In genomic region chr7:108430664-108431063, GRCh38 we compare ENCODE assay signal across 30 cellular contexts. TPM values are rescaled to one million over a fixed set of nuclear protein-coding genes. Genes with fewer than 3 reads are reported as not detected.
"Had no signal": no experiment of that assay in that cellular context is flagged by ENCODE, and none has a peak within 500 bp of the region (broad histone marks: within the 10 kb centered on the region; RNA-seq: fewer than 3 reads in every experiment).

No MANE protein-coding gene starts in this region.

- H3K9me3 Mint-ChIP-seq: activated CD4-positive, alpha-beta T cell treated with anti-CD3 and anti-CD28 coated beads, Interleukin-2, amount 10 ng/mL, durations not matched to agents 7 days and 5 days; activated naive CD4-positive, alpha-beta T cell treated with anti-CD3 and anti-CD28 coated beads, Interleukin-2, amount 50 U/mL, for 24 hours; activated naive CD8-positive, alpha-beta T cell treated with anti-CD3 and anti-CD28 coated beads, Interleukin-2, amount 10 ng/mL, durations not matched to agents 7 days and 5 days; activated T-cell treated with anti-CD3 and anti-CD28 coated beads, Interleukin-2, amount 50 U/mL, for 24 hours; activated T-helper 2 cell treated with anti-CD3 and anti-CD28 coated beads, Interferon-gamma antibody, Interleukin-2, Interleukin-4, amounts not matched to agents 10 μg/mL and 5 μg/mL and 100 μg/mL, durations not matched to agents 14 hours and 24 hours and 36 hours had no signal

- H3K4me1 Mint-ChIP-seq: activated naive CD4-positive, alpha-beta T cell treated with anti-CD3 and anti-CD28 coated beads, Interleukin-2, amount 50 U/mL, for 24 hours had no signal

- H3K4me3 Mint-ChIP-seq: activated CD4-positive, alpha-beta T cell treated with anti-CD3 and anti-CD28 coated beads for 36 hours; activated CD4-positive, alpha-beta T cell treated with anti-CD3 and anti-CD28 coated beads, Interleukin-2, amount 10 ng/mL, durations not matched to agents 7 days and 5 days; activated CD8-positive, alpha-beta T cell treated with anti-CD3 and anti-CD28 coated beads, Interleukin-2, amount 10 ng/mL, durations not matched to agents 7 days and 5 days; activated naive CD4-positive, alpha-beta T cell treated with anti-CD3 and anti-CD28 coated beads, Interleukin-2, amount 50 U/mL, for 24 hours; activated naive CD8-positive, alpha-beta T cell treated with anti-CD3 and anti-CD28 coated beads, Interleukin-2, amount 10 ng/mL, durations not matched to agents 7 days and 5 days; activated T-cell treated with anti-CD3 and anti-CD28 coated beads, Interleukin-2, amount 50 U/mL, for 24 hours had no signal

- ATAC-seq: activated CD4-positive, alpha-beta T cell treated with anti-CD3 and anti-CD28 coated beads for 36 hours; activated CD4-positive, CD25-positive, alpha-beta regulatory T cell treated with anti-CD3 and anti-CD28 coated beads, Interleukin-2, amount 50 U/mL, for 24 hours; activated CD8-positive, alpha-beta T cell treated with anti-CD3 and anti-CD28 coated beads, Interleukin-2, amount 10 ng/mL, durations not matched to agents 7 days and 5 days; body of pancreas; PC-3 had no signal

- H3K27ac Mint-ChIP-seq: activated CD4-positive, alpha-beta T cell treated with anti-CD3 and anti-CD28 coated beads for 36 hours; activated CD4-positive, alpha-beta T cell treated with anti-CD3 and anti-CD28 coated beads, Interleukin-2, amount 10 ng/mL, durations not matched to agents 7 days and 5 days; activated CD8-positive, alpha-beta T cell treated with anti-CD3 and anti-CD28 coated beads, Interleukin-2, amount 10 ng/mL, durations not matched to agents 7 days and 5 days; activated naive CD4-positive, alpha-beta T cell treated with anti-CD3 and anti-CD28 coated beads, Interleukin-2, amount 50 U/mL, for 24 hours; activated naive CD8-positive, alpha-beta T cell treated with anti-CD3 and anti-CD28 coated beads, Interleukin-2, amount 10 ng/mL, durations not matched to agents 7 days and 5 days; activated T-cell treated with anti-CD3 and anti-CD28 coated beads, Interleukin-2, amount 50 U/mL, for 24 hours; activated T-helper 2 cell treated with anti-CD3 and anti-CD28 coated beads, Interferon-gamma antibody, Interleukin-2, Interleukin-4, amounts not matched to agents 10 μg/mL and 5 μg/mL and 100 μg/mL, durations not matched to agents 14 hours and 24 hours and 36 hours had no signal

- H3K27me3 ChIP-seq: adrenal gland, body of pancreas, breast epithelium, SJCRH30 had no signal

- FAIRE-seq: astrocyte, TTC549 had no signal

- H3K27ac ChIP-seq: breast epithelium, SJCRH30, SK-N-MC had no signal

- H3K36me3 ChIP-seq: adrenal gland, breast epithelium, SJCRH30 had no signal

- H3K9me3 ChIP-seq: adrenal gland, body of pancreas, breast epithelium, SJCRH30 had no signal

- H3K4me3 ChIP-seq: adrenal gland, body of pancreas, breast epithelium, SJCRH30, SK-N-MC had no signal

- H3K36me3 Mint-ChIP-seq: activated naive CD8-positive, alpha-beta T cell treated with anti-CD3 and anti-CD28 coated beads, Interleukin-2, amount 10 ng/mL, durations not matched to agents 7 days and 5 days had no signal

- H3K27me3 Mint-ChIP-seq: activated naive CD8-positive, alpha-beta T cell treated with anti-CD3 and anti-CD28 coated beads, Interleukin-2, amount 10 ng/mL, durations not matched to agents 7 days and 5 days had no signal

- DNase-seq: activated CD4-positive, alpha-beta T cell treated with anti-CD3 and anti-CD28 coated beads for 36 hours; activated CD4-positive, alpha-beta T cell treated with anti-CD3 and anti-CD28 coated beads, Interleukin-2, amount 10 ng/mL, durations not matched to agents 7 days and 5 days; activated CD4-positive, alpha-beta T cell treated with anti-CD3 and anti-CD28 coated beads, Interleukin-2, amount 50 U/mL, for 48 hours; activated CD8-positive, alpha-beta T cell treated with anti-CD3 and anti-CD28 coated beads, Interleukin-2, amount 10 ng/mL, durations not matched to agents 7 days and 5 days; activated gamma-delta T cell; activated naive CD4-positive, alpha-beta T cell treated with Interleukin-2 at 50 U/mL for 16 hours; activated naive CD8-positive, alpha-beta T cell treated with anti-CD3 and anti-CD28 coated beads, Interleukin-2, amount 10 ng/mL, durations not matched to agents 7 days and 5 days; activated T-cell treated with anti-CD3 and anti-CD28 coated beads, Interleukin-2, amount 50 U/mL, for 24 hours; body of pancreas; NCI-H1105; NCI-H1417 treated with DMSO at 0.1 percent for 48 hours; NCI-H187 treated with DMSO at 0.1 percent for 48 hours; NCI-H2171 treated with DMSO at 0.1 percent for 48 hours; NCI-H2227 treated with DMSO at 0.1 percent for 48 hours; NCI-H446; NCI-H510A treated with DMSO at 0.1 percent for 48 hours; NK-92 treated with Interleukin-12 subunit alpha and Interleukin-12 subunit beta, amount 100 ng/mL, for 24 hours; PC-3; SHP77; SJCRH30; T1000 had no signal

- H3K4me1 ChIP-seq: breast epithelium, SJCRH30 had no signal

RNA-seq across cellular contexts. Expression of gene NRCAM, which starts 25.6 kb away (rescaled TPM):
- total RNA-seq: PC-3; T-helper 2 cell treated with Interferon-gamma antibody and Interleukin-4, amounts not matched to agents 100 ng/mL and 5 ng/mL, for 36 hours had no signal
